Comparison of ENCODE assay signal across 11 cellular contexts in the genomic region with DNA sequence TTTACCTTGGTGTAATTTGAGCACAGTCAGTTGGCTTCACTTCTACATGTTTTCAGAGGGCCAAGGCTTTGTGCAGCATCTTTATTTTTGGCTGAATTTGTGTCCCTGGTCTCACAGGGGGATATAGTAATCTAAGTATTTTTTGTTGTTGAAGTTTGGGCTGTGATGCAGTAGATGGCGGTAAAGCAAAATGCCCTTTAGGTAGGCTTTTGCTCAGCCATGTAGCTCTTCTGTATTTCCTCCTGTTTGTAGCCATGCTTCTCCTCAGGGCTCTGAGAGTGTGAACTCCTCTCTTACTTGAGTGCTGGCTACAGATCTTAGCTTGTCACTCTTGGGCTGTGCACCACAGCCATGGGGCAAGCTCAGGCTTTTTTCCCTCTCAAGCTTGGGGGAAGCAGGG.
DNase-seq lines count a peak whose midpoint lies in the region; ATAC-seq and TF ChIP-seq lines count a peak whose summit lies in the region.
"Had no signal": no experiment of that assay in that cellular context is flagged by ENCODE, and none has a peak within 500 bp of the region (broad histone marks: within the 10 kb centered on the region; RNA-seq: fewer than 3 reads in every experiment).

No MANE protein-coding gene starts in this region.

- no peaks in the 10 kb centered on the region for H3K9me3 Mint-ChIP-seq in activated naive CD8-positive, alpha-beta T cell treated with anti-CD3 and anti-CD28 coated beads for 36 hours

- in situ Hi-C loops in ACHN (cut with HindIII; ENCODE audit: low pct_ligation_motif_present, low pct_unique_long_range_greater_than_20kb, low sequenced_read_pairs) = no loop called here

- no peaks in the 10 kb centered on the region for H3K36me3 Mint-ChIP-seq in activated naive CD8-positive, alpha-beta T cell treated with anti-CD3 and anti-CD28 coated beads for 36 hours

- no peaks in the 10 kb centered on the region for H3K27me3 Mint-ChIP-seq in activated naive CD8-positive, alpha-beta T cell treated with anti-CD3 and anti-CD28 coated beads for 36 hours

- peak; percentile 29 for DNase-seq in ACHN
- peak; percentile 3 for DNase-seq in HK-2 (ENCODE audit: unreplicated experiment)
- DNase-seq in iPS DF 4.7 (ENCODE audit: extremely low read depth, low spot score) = peak; percentile 16
- DNase-seq in activated CD4-positive, alpha-beta T cell treated with anti-CD3 and anti-CD28 coated beads for 1 hour = no peak
- DNase-seq in activated naive CD8-positive, alpha-beta T cell treated with anti-CD3 and anti-CD28 coated beads for 36 hours = no peak
- DNase-seq: aorta; occipital lobe; stimulated activated CD4-positive, alpha-beta T cell treated with anti-CD3 and anti-CD28 coated beads, Interleukin-4, amount 100 ng/mL, for 1 hour had no signal

- ATAC-seq in SK-N-SH treated with all-trans-retinoic acid at 6 μM for 48 hours (peak; percentile 78), GM21515 (IDR thresholded peaks at IDR 0.05; ENCODE audit: unreplicated experiment) (no peak), GM18909 (IDR thresholded peaks at IDR 0.05; ENCODE audit: poor library complexity, unreplicated experiment) (no peak)

- H3K4me1 Mint-ChIP-seq in activated naive CD8-positive, alpha-beta T cell treated with anti-CD3 and anti-CD28 coated beads for 36 hours = no peaks in the 10 kb centered on the region

- no peak overlapping the region for H3K4me3 Mint-ChIP-seq in activated naive CD8-positive, alpha-beta T cell treated with anti-CD3 and anti-CD28 coated beads for 36 hours

- no peak overlapping the region for H3K27ac Mint-ChIP-seq in activated naive CD8-positive, alpha-beta T cell treated with anti-CD3 and anti-CD28 coated beads for 36 hours

TF ChIP-seq in SK-N-SH treated with all-trans-retinoic acid at 6 μM for 48 hours, 23 proteins besides CTCF, POLR2A, EP300 and RAD21:
- TF ChIP-seq, protein P1, sequence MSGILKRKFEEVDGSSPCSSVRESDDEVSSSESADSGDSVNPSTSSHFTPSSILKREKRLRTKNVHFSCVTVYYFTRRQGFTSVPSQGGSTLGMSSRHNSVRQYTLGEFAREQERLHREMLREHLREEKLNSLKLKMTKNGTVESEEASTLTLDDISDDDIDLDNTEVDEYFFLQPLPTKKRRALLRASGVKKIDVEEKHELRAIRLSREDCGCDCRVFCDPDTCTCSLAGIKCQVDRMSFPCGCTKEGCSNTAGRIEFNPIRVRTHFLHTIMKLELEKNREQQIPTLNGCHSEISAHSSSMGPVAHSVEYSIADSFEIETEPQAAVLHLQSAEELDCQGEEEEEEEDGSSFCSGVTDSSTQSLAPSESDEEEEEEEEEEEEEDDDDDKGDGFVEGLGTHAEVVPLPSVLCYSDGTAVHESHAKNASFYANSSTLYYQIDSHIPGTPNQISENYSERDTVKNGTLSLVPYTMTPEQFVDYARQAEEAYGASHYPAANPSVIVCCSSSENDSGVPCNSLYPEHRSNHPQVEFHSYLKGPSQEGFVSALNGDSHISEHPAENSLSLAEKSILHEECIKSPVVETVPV (CRISPR knock-in tag; IDR thresholded peaks at IDR 0.05) = no peak
- TF ChIP-seq TCF4 (CRISPR knock-in tag; IDR thresholded peaks at IDR 0.05; ENCODE audit: borderline replicate concordance) = no peak
- TF ChIP-seq ZNF565 (CRISPR knock-in tag; conservative IDR thresholded peaks at IDR 0.05; ENCODE audit: low read depth) = no peak
- TF ChIP-seq ZFP3 (CRISPR knock-in tag; IDR thresholded peaks at IDR 0.05) = no peak
- no peak for TF ChIP-seq ZFP30 (CRISPR knock-in tag; IDR thresholded peaks at IDR 0.05)
- no peak for TF ChIP-seq PATZ1 (CRISPR knock-in tag; IDR thresholded peaks at IDR 0.05; ENCODE audit: borderline replicate concordance)

Comparison
In these comparisons a context has a peak if more than half of its experiments do, and no peak if none do; other contexts are left out.
1. DNase-seq: peak in ACHN (single experiment), HK-2 (single experiment) and iPS DF 4.7 (single experiment); none in activated CD4-positive, alpha-beta T cell treated with anti-CD3 and anti-CD28 coated beads for 1 hour (single experiment) and activated naive CD8-positive, alpha-beta T cell treated with anti-CD3 and anti-CD28 coated beads for 36 hours (single experiment).